Comparison of ENCODE assay signal across 8 cellular contexts in the genomic region with DNA sequence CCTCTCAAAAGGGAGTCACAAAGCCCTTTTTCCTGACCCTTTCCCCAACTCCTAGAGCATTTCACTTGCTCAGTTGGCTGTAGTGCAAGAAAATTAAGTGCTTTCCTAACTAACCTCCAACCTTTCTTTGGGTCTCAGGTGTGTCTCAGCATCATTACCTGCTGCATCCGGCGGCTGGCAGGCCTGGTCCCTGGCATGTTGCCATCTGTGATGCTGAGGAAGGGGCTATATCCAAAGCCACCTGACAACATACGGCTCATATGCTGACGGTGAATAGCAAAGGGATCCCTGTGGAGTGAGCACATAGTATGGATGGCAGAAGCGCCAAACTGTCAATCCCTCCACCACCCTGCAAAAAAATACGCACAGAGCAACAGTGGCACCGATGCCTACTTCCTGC. TPM values are rescaled to one million over a fixed set of nuclear protein-coding genes. Genes with fewer than 3 reads are reported as not detected.
DNase-seq lines count a peak whose midpoint lies in the region; ATAC-seq and TF ChIP-seq lines count a peak whose summit lies in the region.

No MANE protein-coding gene starts in this region.

- POLR2A ChIA-PET in RWPE1 (lab: Yijun Ruan, JAX; ENCODE audit: low non-redundant PET), result interaction anchor here (1.2 to 1.9 kb wide), 2 partner anchors 14 to 100 kb away, joined by 3 to 11 read pairs; a partner anchor contains a TSS

- TF ChIP-seq CTCF in RWPE1 (conservative IDR thresholded peaks at IDR 0.05; ENCODE audit: low read depth) (no peak), epithelial cell of proximal tubule (conservative IDR thresholded peaks at IDR 0.05; ENCODE audit: low read depth, low read length) (no peak), prostate gland (IDR thresholded peaks at IDR 0.05) (no peak)

- no peak for TF ChIP-seq POLR2A in prostate gland (IDR thresholded peaks at IDR 0.05)

- ATAC-seq in GM18861 (IDR thresholded peaks at IDR 0.05; ENCODE audit: unreplicated experiment) (no peak), HG02623 (IDR thresholded peaks at IDR 0.05; ENCODE audit: unreplicated experiment) (no peak), HG03378 (IDR thresholded peaks at IDR 0.05; ENCODE audit: unreplicated experiment) (no peak)

- DNase-seq in RWPE1 (ENCODE audit: low spot score) (no peak), epithelial cell of proximal tubule (ENCODE audit: low read depth) (no peak), prostate gland (ENCODE audit: low spot score) (no peak)
- DNase-seq in activated CD4-positive, alpha-beta T cell treated with anti-CD3 and anti-CD28 coated beads, Interleukin-2, amount 50 U/mL, for 1 hour, result no peak

- 62% methylated on average over 7 of the region's 7 CpGs for WGBS in prostate gland

- peaks cover 14 to 22% of the 10 kb centered on the region in 2 donors for H3K36me3 ChIP-seq in prostate gland

- peak overlapping the region; percentile 91 for H3K27ac ChIP-seq in RWPE1
- H3K27ac ChIP-seq in prostate gland, result peak overlapping the region; percentile 96 to 99

- H3K4me3 ChIP-seq in GM08714 (ENCODE audit: low read length) (peak overlapping the region; percentile 86; the same call in 1 of the 2 replicates), epithelial cell of proximal tubule (ENCODE audit: low read depth, low read length) (peak overlapping the region; percentile 78), prostate gland (peak overlapping the region in 1 of 2 donors; percentile 89)

- no peaks in the 10 kb centered on the region for H3K27me3 ChIP-seq in prostate gland (replicated peaks; ENCODE audit: insufficient read depth)

- no peaks in the 10 kb centered on the region for H3K9me3 ChIP-seq in prostate gland

- peaks cover 11% of the 10 kb centered on the region for H3K4me1 ChIP-seq in prostate gland (replicated peaks)

- CTCF ChIA-PET in RWPE1 (lab: Yijun Ruan, JAX), result interaction anchor here (1.1 to 2.4 kb wide), 4 partner anchors 8 to 84 kb away, joined by 3 to 9 read pairs (median 4); no protein-coding TSS in a partner anchor

- intact Hi-C loops in prostate gland (cut with DNase I), result loop anchor here (2.0 to 5.0 kb wide), 2 partner anchors 27 to 76 kb away; a partner anchor contains a TSS

RNA-seq across cellular contexts. Expression of a gene that starts 1.2 kb away (rescaled TPM):
- total RNA-seq in epithelial cell of proximal tubule (185 and 294 TPM in 2 replicates), prostate gland (100 to 1,000 TPM; 267 to 282 TPM)

RNA-seq across cellular contexts. Expression of a gene that starts 14.4 kb away (rescaled TPM):
- total RNA-seq in epithelial cell of proximal tubule (91.7 and 266 TPM in 2 replicates), prostate gland (100 to 1,000 TPM; 285 to 339 TPM)

RNA-seq across cellular contexts. Expression of a gene that starts 20.6 kb away (rescaled TPM):
- total RNA-seq in epithelial cell of proximal tubule (not detected in 2 replicates), prostate gland (10 to 100 TPM in 1 of 2 donors, under 1 TPM in 1; 0.73 to 13.1 TPM)

RNA-seq across cellular contexts. Expression of a gene that starts 27.9 kb away (rescaled TPM):
- 59.2 and 63.5 TPM in 2 replicates for total RNA-seq in epithelial cell of proximal tubule
- 10 to 100 TPM; 92.0 to 92.6 TPM for total RNA-seq in prostate gland

RNA-seq across cellular contexts. Expression of a gene that starts 37.6 kb away (rescaled TPM):
- total RNA-seq in epithelial cell of proximal tubule (0.07 and 0.75 TPM in 2 replicates), prostate gland (1 to 10 TPM; 1.6 to 8.6 TPM)
